In genomic region chr12:120265203-120265482, GRCh38 we compare ENCODE assay signal across 1 cellular context.
TF ChIP-seq lines count a peak whose summit lies in the region.

No MANE protein-coding gene starts in this region.

TF ChIP-seq in GM12878, 131 proteins besides CTCF, POLR2A, EP300 and RAD21:
- TF ChIP-seq MYC (IDR thresholded peaks at IDR 0.05; ENCODE audit: insufficient read depth, insufficient read length, insufficient replicate concordance, low read length, severe bottlenecking), result no peak
- TF ChIP-seq NR2F1 (conservative IDR thresholded peaks at IDR 0.05), result 0 out of 2 replicates have a peak, but pooled peaks have one; percentile 14
TF ChIP-seq in GM12878: peak in this region for 1.
